Comparison of ENCODE assay signal across 22 cellular contexts in genomic region chr22:16131918-16132317, GRCh38.
"Had no signal": no experiment of that assay in that cellular context is flagged by ENCODE, and none has a peak within 500 bp of the region (broad histone marks: within the 10 kb centered on the region; RNA-seq: fewer than 3 reads in every experiment).

No MANE protein-coding gene starts in this region.

- DNase-seq: KBM-7, MV-4-11, NCI-H1048, NCI-H1105, NCI-H1417, NCI-H1436 treated with DMSO at 0.1 percent for 48 hours, NCI-H1694, NCI-H187 treated with DMSO at 0.1 percent for 48 hours, NCI-H2081, NCI-H2107, NCI-H2227 treated with DMSO at 0.1 percent for 48 hours, NCI-H446, NCI-H510A, NCI-H524 treated with DMSO at 0.1 percent for 48 hours, NCI-H69, NCI-H774, RPMI8226, SHP77, SK-N-SH, SW 1271, T-cell had no signal

- ATAC-seq: T-cell had no signal

- H3K9me3 ChIP-seq: SK-N-SH had no signal

- FAIRE-seq: RCC 7860 had no signal
